Comparison of ENCODE assay signal across 8 cellular contexts in the genomic region with DNA sequence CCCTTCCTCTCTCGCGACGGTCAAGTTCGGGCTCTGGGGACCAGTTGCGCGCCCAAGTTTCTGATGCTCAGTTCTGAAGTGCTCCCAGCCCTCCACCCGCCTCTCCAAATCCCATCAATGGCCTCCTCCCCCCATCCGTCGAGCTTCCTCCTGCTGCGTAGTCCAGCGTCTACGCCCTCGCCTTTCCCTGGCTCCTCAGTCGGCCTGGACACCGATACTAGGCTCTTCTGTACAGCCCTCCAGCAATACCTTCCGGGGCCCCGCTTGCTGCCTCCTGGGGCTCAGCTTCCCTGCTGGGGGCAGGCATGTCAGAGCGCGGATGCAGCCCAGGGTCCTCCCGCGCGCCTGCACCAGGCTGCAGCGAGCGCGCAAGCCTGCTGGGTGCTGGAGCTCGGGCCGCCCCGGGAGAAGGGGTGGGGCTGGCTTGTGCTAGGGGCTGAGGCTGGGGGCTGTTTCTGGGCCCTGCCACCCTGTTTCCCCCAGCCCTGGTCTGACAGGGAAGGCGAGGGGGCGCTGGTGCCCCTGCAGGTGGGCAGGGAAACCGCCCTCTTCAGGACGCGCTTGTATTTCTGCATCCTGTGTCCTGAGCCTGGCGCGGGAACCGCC.
DNase-seq lines count a peak whose midpoint lies in the region; ATAC-seq and TF ChIP-seq lines count a peak whose summit lies in the region.

No MANE protein-coding gene starts in this region.

- peak; percentile 72 for TF ChIP-seq CTCF in type B pancreatic cell (conservative IDR thresholded peaks at IDR 0.05)

- ATAC-seq in HG03097 (IDR thresholded peaks at IDR 0.05; ENCODE audit: low FRiP score, unreplicated experiment): no peak
- ATAC-seq in HG03159 (IDR thresholded peaks at IDR 0.05; ENCODE audit: unreplicated experiment): no peak

- H3K27ac Mint-ChIP-seq in type B pancreatic cell: no peak overlapping the region

- peak; percentile 18 for DNase-seq in NCI-H2107 treated with DMSO at 0.1 percent for 48 hours (lab: John Stamatoyannopoulos, UW; ENCODE audit: unreplicated experiment)
- no peak for DNase-seq in NCI-H2107 (lab: John Stamatoyannopoulos, UW)
- peak; percentile 22 for DNase-seq in astrocyte of the hippocampus (ENCODE audit: low read depth, low spot score)
- no peak for DNase-seq in type B pancreatic cell (ENCODE audit: extremely low spot score, unreplicated experiment)
- DNase-seq in SW480 (ENCODE audit: low spot score): no peak

- peaks cover 67% of the 10 kb centered on the region for H3K27me3 Mint-ChIP-seq in type B pancreatic cell

- H3K36me3 Mint-ChIP-seq in type B pancreatic cell: no peaks in the 10 kb centered on the region

- H3K4me3 ChIP-seq in mucosa of rectum (ENCODE audit: low read length in 2 of 2): peak overlapping the region; percentile 54

- H3K4me1 Mint-ChIP-seq in type B pancreatic cell (ENCODE audit: unreplicated experiment): peaks cover 4% of the 10 kb centered on the region

- H3K27me3 ChIP-seq in mucosa of rectum (ENCODE audit: control insufficient read depth in 2 of 2, insufficient read depth in 2 of 2, low read length in 2 of 2): peaks cover 0 to 9% of the 10 kb centered on the region in 2 donors

- no peak overlapping the region for H3K27ac ChIP-seq in mucosa of rectum (ENCODE audit: low read depth in 2 of 2, low read length in 2 of 2)

- H3K4me3 Mint-ChIP-seq in type B pancreatic cell: peak overlapping the region; percentile 76

- no peaks in the 10 kb centered on the region for H3K9me3 ChIP-seq in mucosa of rectum (ENCODE audit: control insufficient read depth in 2 of 2, low read length in 2 of 2)

- H3K9me3 Mint-ChIP-seq in type B pancreatic cell: no peaks in the 10 kb centered on the region

- peaks cover 0 to 2% of the 10 kb centered on the region in 2 donors for H3K4me1 ChIP-seq in mucosa of rectum (ENCODE audit: control insufficient read depth in 2 of 2, insufficient read depth in 2 of 2, low read length in 2 of 2)

- H3K9ac ChIP-seq in mucosa of rectum (ENCODE audit: low read depth in 1 of 2, low read length in 2 of 2): no peak overlapping the region

- no peaks in the 10 kb centered on the region for H3K36me3 ChIP-seq in mucosa of rectum (ENCODE audit: control insufficient read depth in 2 of 2, insufficient read depth in 2 of 2, low read length in 2 of 2)

Comparison
In these comparisons a context has a peak if more than half of its experiments do, and no peak if none do; other contexts are left out.
1. DNase-seq: peak in NCI-H2107 treated with DMSO at 0.1 percent for 48 hours (single experiment) and astrocyte of the hippocampus (single experiment); none in NCI-H2107 (single experiment), type B pancreatic cell (single experiment) and SW480 (single experiment).